In the genomic region with DNA sequence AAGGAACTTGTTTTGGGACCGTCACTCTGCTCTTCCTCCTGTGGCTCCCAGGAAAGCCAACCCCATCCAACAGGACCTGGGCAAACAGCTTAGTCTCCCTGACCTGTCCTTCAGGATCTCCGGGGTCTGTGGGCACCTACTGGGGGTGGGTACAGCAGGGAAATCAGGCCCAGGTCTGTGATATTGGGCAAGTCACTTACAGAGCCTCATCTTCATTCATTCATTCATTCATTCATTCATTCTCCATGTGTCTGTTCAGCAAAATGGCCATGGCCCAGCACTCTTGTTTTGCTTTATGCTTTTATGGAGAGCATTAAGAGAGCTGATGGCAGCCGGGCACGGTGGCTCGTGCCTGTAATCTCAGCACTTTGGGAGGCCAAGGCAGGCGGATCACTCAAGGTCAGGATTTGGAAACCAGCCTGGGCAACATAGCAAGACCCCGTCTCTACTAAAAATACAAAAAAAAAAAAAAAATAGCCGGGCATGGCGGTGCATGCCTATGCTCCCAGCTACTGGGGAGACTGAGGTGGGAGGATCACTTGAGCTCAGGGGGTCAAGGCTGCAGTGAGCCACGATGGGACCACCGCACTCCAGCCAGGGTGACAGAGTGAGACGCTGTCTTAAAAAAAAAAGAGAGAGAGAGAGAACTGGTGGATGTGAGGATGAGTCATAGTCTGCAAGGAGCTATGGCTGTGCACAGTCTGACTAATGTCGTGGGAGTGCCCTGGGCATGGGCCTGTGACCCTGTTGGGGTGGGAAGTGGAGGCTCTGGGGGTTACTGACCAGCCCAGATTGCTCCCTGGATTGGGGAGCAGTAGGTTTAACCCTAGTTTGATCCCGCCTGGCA, we compare ENCODE assay signal across 11 cellular contexts. TPM values are rescaled to one million over a fixed set of nuclear protein-coding genes. Genes with fewer than 3 reads are reported as not detected.
DNase-seq lines count a peak whose midpoint lies in the region; ATAC-seq, FAIRE-seq and TF ChIP-seq lines count a peak whose summit lies in the region.
"Had no signal": no experiment of that assay in that cellular context is flagged by ENCODE, and none has a peak within 500 bp of the region (broad histone marks: within the 10 kb centered on the region; RNA-seq: fewer than 3 reads in every experiment).

No MANE protein-coding gene starts in this region.

- TF ChIP-seq CTCF in GM10266 (IDR thresholded peaks at IDR 0.05; ENCODE audit: control insufficient read depth, insufficient read depth, low read depth, missing control alignments) (no peak), ovary (IDR thresholded peaks at IDR 0.05) (no peak)

- TF ChIP-seq POLR2A in GM12891 (IDR thresholded peaks at IDR 0.05; ENCODE audit: low read depth, low read length) (no peak), ovary (IDR thresholded peaks at IDR 0.05) (no peak)

- H3K27me3 ChIP-seq in ovary, result no peaks in the 10 kb centered on the region

- ATAC-seq in GM19023 (IDR thresholded peaks at IDR 0.05; ENCODE audit: unreplicated experiment), result no peak
- ATAC-seq: activated CD4-positive, CD25-positive, alpha-beta regulatory T cell treated with anti-CD3 and anti-CD28 coated beads, Interleukin-2, amount 50 U/mL, for 24 hours had no signal

- DNase-seq in A172 (ENCODE audit: low spot score), result peak; percentile 95
- no peak for DNase-seq in GM12891 (ENCODE audit: insufficient read length, low spot score)
- DNase-seq in SW480 (ENCODE audit: low spot score), result peak; percentile 56
- DNase-seq in foreskin melanocyte, result peak; percentile 29
- DNase-seq in GM10266 (ENCODE audit: extremely low spot score), result no peak
- DNase-seq in cerebellum (ENCODE audit: low spot score), result no peak
- no peak for DNase-seq in ovary
- DNase-seq: DMS79, right cardiac atrium had no signal

- peak; percentile 9 for FAIRE-seq in GM12891 (lab: Jason Lieb, UNC)

- WGBS in ovary, 3 donors, result 56 to 68% (median 66%) methylated on average over 14 of the region's 14 CpGs

- intact Hi-C loops in ovary (cut with DNase I), result no loop called here

- no peaks in the 10 kb centered on the region for H3K9me3 ChIP-seq in ovary

- H3K27ac ChIP-seq in ovary, result no peak overlapping the region

- no peak overlapping the region for H3K4me3 ChIP-seq in ovary

- no peak for TF ChIP-seq EP300 in ovary (IDR thresholded peaks at IDR 0.05)

- H3K36me3 ChIP-seq in ovary, result no peaks in the 10 kb centered on the region

- no peaks in the 10 kb centered on the region for H3K4me1 ChIP-seq in ovary (ENCODE audit: insufficient read depth)

TF ChIP-seq in GM12891, 5 proteins besides CTCF, POLR2A, EP300 and RAD21:
- TF ChIP-seq SPI1 (IDR thresholded peaks at IDR 0.05; ENCODE audit: low read depth, low read length) (no peak), POLR2AphosphoS5 (IDR thresholded peaks at IDR 0.05; ENCODE audit: low read depth, low read length) (no peak), PAX5 (IDR thresholded peaks at IDR 0.05; ENCODE audit: insufficient read depth, low read length, severe bottlenecking) (no peak), TAF1 (IDR thresholded peaks at IDR 0.05; ENCODE audit: low read depth, low read length) (no peak), POU2F2 (IDR thresholded peaks at IDR 0.05; ENCODE audit: low read depth, low read length) (no peak)

RNA-seq across cellular contexts. Expression of a gene that starts 54.3 kb away (rescaled TPM):
- total RNA-seq in A172 (2014; rRNA removed; shearing (Covaris generic)), result 43.9 and 47.4 TPM in 2 replicates
- polyA plus RNA-seq in GM12891 (2012; ENCODE audit: low read depth, missing spikeins), result 28.8 TPM
- 118 TPM for total RNA-seq in cerebellum
- total RNA-seq in ovary, result 10 to 100 TPM; 16.4 to 51.5 (median 40.0) TPM
- 10 to 100 TPM in 1 of 2 donors, 1 to 10 TPM in 1; 5.1 to 28.9 TPM for polyA plus RNA-seq in ovary

Comparison
In these comparisons a context has a peak if more than half of its experiments do, and no peak if none do; other contexts are left out.
1. DNase-seq: peak in A172 (single experiment), SW480 (single experiment) and foreskin melanocyte (single experiment); none in GM12891 (single experiment), GM10266 (single experiment), cerebellum (single experiment) and ovary (0 of 5).